In the genomic region with DNA sequence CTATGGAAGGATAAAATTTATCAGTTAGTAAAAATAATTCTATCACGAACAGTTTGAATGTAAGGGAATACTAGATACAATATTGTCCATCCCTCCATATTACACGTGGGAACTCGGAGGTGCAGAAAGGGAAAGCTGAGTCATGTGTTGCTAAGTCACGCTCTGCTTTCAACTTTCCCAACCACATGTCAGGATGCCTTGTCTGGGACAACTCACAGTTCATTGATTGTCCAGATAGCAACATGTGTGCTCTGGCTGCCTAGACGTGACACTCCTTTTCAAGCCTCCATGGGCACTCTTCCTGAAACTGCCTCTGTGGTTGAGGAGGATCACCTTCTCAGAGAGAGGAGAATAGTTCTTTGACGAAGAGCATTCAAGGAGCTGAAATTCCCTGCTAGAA, we compare ENCODE assay signal across 19 cellular contexts.
"Had no signal": no experiment of that assay in that cellular context is flagged by ENCODE, and none has a peak within 500 bp of the region (broad histone marks: within the 10 kb centered on the region; RNA-seq: fewer than 3 reads in every experiment).

No MANE protein-coding gene starts in this region.

- H3K36me3 ChIP-seq: ascending aorta, lower lobe of right lung, transverse colon, vagina had no signal

- FAIRE-seq: endometrium, islet of Langerhans had no signal

- DNase-seq: activated CD8-positive, alpha-beta memory T cell treated with anti-CD3 and anti-CD28 coated beads for 24 hours; activated CD8-positive, alpha-beta memory T cell treated with anti-CD3 and anti-CD28 coated beads, Interleukin-2, amount 50 U/mL, for 48 hours; activated effector memory CD4-positive, alpha-beta T cell treated with Interleukin-2 at 50 U/mL for 16 hours; activated naive CD4-positive, alpha-beta T cell treated with anti-CD3 and anti-CD28 coated beads, Interleukin-2, amount 50 U/mL, for 16 hours; activated T-cell treated with anti-CD3 and anti-CD28 coated beads, Interleukin-2, amount 50 U/mL, for 48 hours; hippocampal formation; lower lobe of right lung; midbrain; stimulated activated CD4-positive, alpha-beta T cell treated with anti-CD3 and anti-CD28 coated beads, Interleukin-12 subunit alpha, Interleukin-12 subunit beta, amount 100 ng/mL, for 4 hours; stimulated activated CD4-positive, alpha-beta T cell treated with anti-CD3 and anti-CD28 coated beads, Interleukin-2, amount 100 ng/mL, for 24 hours; transverse colon had no signal

- H3K9me3 ChIP-seq: ascending aorta, lower lobe of right lung, transverse colon, vagina had no signal

- H3K79me2 ChIP-seq: parathyroid adenoma had no signal

- H3K9ac ChIP-seq: parathyroid adenoma had no signal

- H2AFZ ChIP-seq: parathyroid adenoma had no signal

- H3K4me3 ChIP-seq: ascending aorta, coronary artery, lower lobe of right lung, transverse colon, vagina had no signal

- H3K27ac ChIP-seq: ascending aorta, coronary artery, lower lobe of right lung, parathyroid adenoma, transverse colon, vagina had no signal

- H3K27me3 ChIP-seq: ascending aorta, transverse colon, vagina had no signal

- ATAC-seq: activated CD4-positive, CD25-positive, alpha-beta regulatory T cell treated with anti-CD3 and anti-CD28 coated beads, Interleukin-2, amount 50 U/mL, for 24 hours; esophagus mucosa; lower lobe of right lung had no signal

- H3K4me1 ChIP-seq: ascending aorta, lower lobe of right lung, parathyroid adenoma, transverse colon, vagina had no signal
